17 cellular contexts compared by ENCODE assay signal in the genomic region with DNA sequence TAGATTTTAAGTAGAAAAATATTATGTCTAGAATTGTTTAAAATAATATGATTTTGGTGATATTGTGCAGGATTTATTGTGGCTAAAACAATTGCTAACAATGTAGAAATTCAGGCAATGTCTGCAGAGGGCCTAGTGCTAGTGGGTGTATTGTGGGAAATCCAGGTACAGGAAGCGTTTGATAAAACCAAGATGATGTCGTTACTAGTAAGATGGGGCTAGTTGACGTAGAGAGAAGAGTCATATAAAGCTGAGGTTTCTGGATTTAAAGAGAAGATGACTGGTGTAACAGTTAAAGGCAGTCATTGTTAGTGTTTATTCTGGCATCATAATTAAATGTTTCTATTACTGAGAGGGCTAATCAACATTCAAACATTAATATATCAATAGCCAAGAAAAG. TPM values are rescaled to one million over a fixed set of nuclear protein-coding genes. Genes with fewer than 3 reads are reported as not detected.
DNase-seq lines count a peak whose midpoint lies in the region; ATAC-seq and TF ChIP-seq lines count a peak whose summit lies in the region.
"Had no signal": no experiment of that assay in that cellular context is flagged by ENCODE, and none has a peak within 500 bp of the region (broad histone marks: within the 10 kb centered on the region; RNA-seq: fewer than 3 reads in every experiment).

No MANE protein-coding gene starts in this region.

- POLR2A ChIA-PET in MCF 10A (lab: Yijun Ruan, JAX), result interaction anchor here (1.6 to 8.2 kb wide), 5 partner anchors 9 to 44 kb away, joined by 3 to 146 read pairs (median 6); a partner anchor contains a TSS

- H3K27me3 ChIP-seq in breast epithelium, result no peaks in the 10 kb centered on the region
- H3K27me3 ChIP-seq: heart right ventricle, pancreas had no signal

- ATAC-seq in activated T-helper 17 cell treated with anti-CD3 and anti-CD28 coated beads, Interleukin-2, amount 50 U/mL, for 72 hours (replicated peaks), result peak; percentile 86
- ATAC-seq in GM19351 (IDR thresholded peaks at IDR 0.05; ENCODE audit: unreplicated experiment), result no peak
- ATAC-seq in GM21528 (IDR thresholded peaks at IDR 0.05; ENCODE audit: low FRiP score, unreplicated experiment), result no peak
- ATAC-seq: heart right ventricle, K562, pancreas had no signal

- CTCF ChIA-PET in MCF 10A (lab: Yijun Ruan, JAX), result interaction anchor here (1.9 kb wide), 1 partner anchor 41 kb away, joined by 4 read pairs; no protein-coding TSS in a partner anchor

- H3K4me3 Mint-ChIP-seq in MCF 10A (ENCODE audit: unreplicated experiment), result no peak overlapping the region
- peak overlapping the region; percentile 9 for H3K4me3 Mint-ChIP-seq in activated T-helper 17 cell treated with anti-CD3 and anti-CD28 coated beads, Interleukin-2, amount 50 U/mL, for 72 hours

- H3K9me3 ChIP-seq in breast epithelium, result no peaks in the 10 kb centered on the region
- H3K9me3 ChIP-seq: heart right ventricle, pancreas had no signal

- no TSS peak for BruUV-seq in MCF 10A (replicated peaks; lab: Mats Ljungman, UMichigan)

- intact Hi-C loops in MCF 10A (cut with micrococcal nuclease) (no loop called here), breast epithelium (cut with DNase I; ENCODE audit: low total_unique reads) (no loop called here)

- TF ChIP-seq CTCF in MCF 10A (IDR thresholded peaks at IDR 0.05; ENCODE audit: unreplicated experiment) (no peak), breast epithelium (IDR thresholded peaks at IDR 0.05) (no peak), fibroblast of mammary gland (conservative IDR thresholded peaks at IDR 0.05; ENCODE audit: control insufficient read depth, insufficient read depth, low read depth, low read length) (no peak)

- no peaks in the 10 kb centered on the region for H3K27me3 Mint-ChIP-seq in MCF 10A (ENCODE audit: insufficient read depth, unreplicated experiment)
- no peaks in the 10 kb centered on the region for H3K27me3 Mint-ChIP-seq in activated T-helper 17 cell treated with anti-CD3 and anti-CD28 coated beads, Interleukin-2, amount 50 U/mL, for 72 hours

- TF ChIP-seq POLR2A in breast epithelium (IDR thresholded peaks at IDR 0.05), result no peak

- H3K36me3 Mint-ChIP-seq in MCF 10A (ENCODE audit: insufficient read depth, unreplicated experiment), result no peaks in the 10 kb centered on the region
- H3K36me3 Mint-ChIP-seq in activated T-helper 17 cell treated with anti-CD3 and anti-CD28 coated beads, Interleukin-2, amount 50 U/mL, for 72 hours (ENCODE audit: low read depth), result no peaks in the 10 kb centered on the region

- peaks cover 0 to 6% of the 10 kb centered on the region in 2 donors for H3K4me1 ChIP-seq in breast epithelium

- peaks cover 30% of the 10 kb centered on the region for H3K4me1 Mint-ChIP-seq in MCF 10A (ENCODE audit: insufficient read depth, unreplicated experiment)
- peaks cover 31% of the 10 kb centered on the region for H3K4me1 Mint-ChIP-seq in activated T-helper 17 cell treated with anti-CD3 and anti-CD28 coated beads, Interleukin-2, amount 50 U/mL, for 72 hours

- H3K27ac ChIP-seq in breast epithelium, result no peak overlapping the region
- H3K27ac ChIP-seq: heart right ventricle, pancreas had no signal

- H3K4me3 ChIP-seq in breast epithelium (no peak overlapping the region), fibroblast of mammary gland (ENCODE audit: control insufficient read depth, low read depth, low read length) (no peak overlapping the region)
- H3K4me3 ChIP-seq: heart right ventricle, K562, pancreas had no signal

- DNase-seq in MCF 10A (ENCODE audit: unreplicated experiment), result peak; percentile 24
- DNase-seq in breast epithelium (ENCODE audit: low spot score in 2 of 2), result no peak
- peak; percentile 94 for DNase-seq in fibroblast of mammary gland (ENCODE audit: low read depth)
- no peak for DNase-seq in AG20443 (ENCODE audit: low spot score)
- no peak for DNase-seq in activated naive CD4-positive, alpha-beta T cell (lab: John Stamatoyannopoulos, UW)
- DNase-seq: activated CD4-positive, CD25-positive, alpha-beta regulatory T cell; activated effector memory CD4-positive, alpha-beta T cell treated with Interleukin-2 at 50 U/mL for 16 hours; caudate nucleus; DMS 273 treated with DMSO at 0.1 percent for 48 hours; GOT3; heart right ventricle; NCI-H446 treated with DMSO at 0.1 percent for 48 hours; pancreas had no signal

- H3K9me3 Mint-ChIP-seq in MCF 10A (ENCODE audit: unreplicated experiment), result no peaks in the 10 kb centered on the region
- H3K9me3 Mint-ChIP-seq in activated T-helper 17 cell treated with anti-CD3 and anti-CD28 coated beads, Interleukin-2, amount 50 U/mL, for 72 hours, result no peaks in the 10 kb centered on the region

- H3K27ac Mint-ChIP-seq in MCF 10A (ENCODE audit: low read depth, unreplicated experiment), result peak overlapping the region; percentile 91
- H3K27ac Mint-ChIP-seq in activated T-helper 17 cell treated with anti-CD3 and anti-CD28 coated beads, Interleukin-2, amount 50 U/mL, for 72 hours, result peak overlapping the region; percentile 70

- H3K36me3 ChIP-seq in breast epithelium, result no peaks in the 10 kb centered on the region
- H3K36me3 ChIP-seq: heart right ventricle, pancreas had no signal

RNA-seq across cellular contexts. Expression of a gene that starts 43.5 kb away (rescaled TPM):
- 96.6 and 98.6 TPM in 2 replicates for total RNA-seq in MCF 10A (2022)
- 10 to 100 TPM; 27.2 to 50.8 (median 40.0) TPM for total RNA-seq in breast epithelium
- total RNA-seq in activated T-helper 17 cell treated with anti-CD3 and anti-CD28 coated beads, Interleukin-2, amount 50 U/mL, for 72 hours, result 10 to 100 TPM; 51.4 to 72.1 TPM

RNA-seq across cellular contexts. Expression of a gene that starts 43.9 kb away (rescaled TPM):
- total RNA-seq in MCF 10A (2022) (31.2 and 35.0 TPM in 2 replicates), breast epithelium (10 to 100 TPM; 22.3 to 38.1 (median 23.2) TPM)
- total RNA-seq in activated T-helper 17 cell treated with anti-CD3 and anti-CD28 coated beads, Interleukin-2, amount 50 U/mL, for 72 hours, result 10 to 100 TPM; 32.5 to 55.0 TPM

Comparison
In these comparisons a context has a peak if more than half of its experiments do, and no peak if none do; other contexts are left out.
1. DNase-seq: peak in MCF 10A (single experiment) and fibroblast of mammary gland (single experiment); none in breast epithelium (0 of 2), AG20443 (single experiment) and activated naive CD4-positive, alpha-beta T cell (0 of 4).